In genomic region chr6:63576147-63576772, GRCh38 we compare ENCODE assay signal across 22 cellular contexts. TPM values are rescaled to one million over a fixed set of nuclear protein-coding genes. Genes with fewer than 3 reads are reported as not detected.
DNase-seq lines count a peak whose midpoint lies in the region; TF ChIP-seq lines count a peak whose summit lies in the region.
"Had no signal": no experiment of that assay in that cellular context is flagged by ENCODE, and none has a peak within 500 bp of the region (broad histone marks: within the 10 kb centered on the region; RNA-seq: fewer than 3 reads in every experiment).

No MANE protein-coding gene starts in this region.

- in situ Hi-C loops in mammary epithelial cell (cut with MboI; ENCODE audit: low sequenced_read_pairs in 2 of 2): no loop called here

- 86% methylated on average over 3 of the region's 3 CpGs for WGBS in mammary epithelial cell (ENCODE audit: low coverage, missing lambda C conversion rate)

- H3K4me3 ChIP-seq in mammary epithelial cell (replicated peaks in 1 of 3; ENCODE audit: insufficient read depth in 1 of 3, low read depth in 2 of 3, low read length in 3 of 3) (peak overlapping the region in 1 of 3 experiments; percentile 3), neural cell (ENCODE audit: low read length) (peak overlapping the region; percentile 55)
- H3K4me3 ChIP-seq: ascending aorta, prostate gland, spleen, vagina had no signal

- TF ChIP-seq EP300 in neural cell (conservative IDR thresholded peaks at IDR 0.05; ENCODE audit: poor library complexity, severe bottlenecking): no peak

- DNase-seq in HFFc6: no peak
- no peak for DNase-seq in mammary epithelial cell
- no peak for DNase-seq in OCI-M2 (lab: John Stamatoyannopoulos, UW; ENCODE audit: unreplicated experiment)
- DNase-seq in DMS79 treated with DMSO at 0.1 percent for 48 hours (lab: John Stamatoyannopoulos, UW): no peak
- DNase-seq in activated T-cell treated with anti-CD3 and anti-CD28 coated beads, Interleukin-2, amount 50 U/mL, for 1 hour: no peak
- DNase-seq in hepatic stellate cell (ENCODE audit: low spot score): no peak
- DNase-seq: activated CD4-positive, alpha-beta T cell treated with anti-CD3 and anti-CD28 coated beads, Interleukin-2, amount 50 U/mL, for 1 hour; activated CD8-positive, alpha-beta memory T cell treated with anti-CD3 and anti-CD28 coated beads, Interleukin-2, amount 50 U/mL, for 4 hours; activated gamma-delta T cell treated with Interleukin-2 at 50 U/mL for 16 hours; CD8-positive, alpha-beta memory T cell; effector memory CD8-positive, alpha-beta T cell; lower lobe of right lung; NCI-H1092 treated with DMSO at 0.1 percent for 48 hours; NCI-H2081; NCI-H510A; spleen; stimulated activated CD8-positive, alpha-beta memory T cell treated with anti-CD3 and anti-CD28 coated beads, Interleukin-4, amount 100 ng/mL, for 48 hours had no signal

- H3K4me1 Mint-ChIP-seq in HFFc6 (ENCODE audit: low read depth): peaks cover 38% of the 10 kb centered on the region

- BruUV-seq in mammary epithelial cell (replicated peaks; lab: Mats Ljungman, UMichigan): no TSS peak

- H3K27me3 ChIP-seq in mammary epithelial cell (ENCODE audit: insufficient read depth, low read length) (no peaks in the 10 kb centered on the region), neural cell (ENCODE audit: insufficient read depth, low read depth, low read length) (no peaks in the 10 kb centered on the region)
- H3K27me3 ChIP-seq: ascending aorta, spleen, vagina had no signal

- H3K9me3 ChIP-seq in mammary epithelial cell (replicated peaks; ENCODE audit: insufficient read depth, low read length) (no peaks in the 10 kb centered on the region), neural cell (ENCODE audit: low read length) (no peaks in the 10 kb centered on the region)
- H3K9me3 ChIP-seq: ascending aorta, lower lobe of right lung, prostate gland, spleen, vagina had no signal

- H3K36me3 ChIP-seq in mammary epithelial cell (ENCODE audit: insufficient read depth, low read length): peaks cover 45% of the 10 kb centered on the region
- H3K36me3 ChIP-seq in neural cell (ENCODE audit: insufficient read depth, low read length): peaks cover 31% of the 10 kb centered on the region

- H3K27ac Mint-ChIP-seq in HFFc6: no peak overlapping the region
- H3K27ac Mint-ChIP-seq: effector memory CD8-positive, alpha-beta T cell had no signal

- H3K9me2 ChIP-seq in neural cell (ENCODE audit: insufficient read depth, low read length): no peaks in the 10 kb centered on the region

- H4K20me1 ChIP-seq in mammary epithelial cell (ENCODE audit: insufficient read depth, low read length): peaks cover 15% of the 10 kb centered on the region
- H4K20me1 ChIP-seq in neural cell (ENCODE audit: insufficient read depth): peaks cover 20% of the 10 kb centered on the region

- peaks cover 6% of the 10 kb centered on the region for H3F3A ChIP-seq in neural cell (ENCODE audit: insufficient read depth, low read length, poor library complexity, severe bottlenecking)

- CTCF ChIA-PET in mammary epithelial cell (lab: Charles Lee; ENCODE audit: low non-redundant PET): interaction anchor here (0.9 kb wide), 1 partner anchor 22 kb away, joined by 7 read pairs; no protein-coding TSS in a partner anchor

- H3K4me2 ChIP-seq in mammary epithelial cell (ENCODE audit: insufficient read depth, low read depth, low read length) (peak overlapping the region; percentile 95), neural cell (ENCODE audit: low read length) (peak overlapping the region; percentile 69)

- H3K27ac ChIP-seq in 22Rv1 (0 out of 2 replicates have a peak overlapping the region, but pooled peaks have one; percentile 5), mammary epithelial cell (ENCODE audit: insufficient read depth, low read depth, low read length) (no peak overlapping the region), neural cell (ENCODE audit: low read length) (no peak overlapping the region)
- H3K27ac ChIP-seq: ascending aorta, lower lobe of right lung, prostate gland, spleen, vagina had no signal

- H2AFZ ChIP-seq in mammary epithelial cell (ENCODE audit: low read depth, low read length) (no peak overlapping the region), neural cell (ENCODE audit: low read depth, low read length) (no peak overlapping the region)

- TF ChIP-seq CTCF in 22Rv1 (IDR thresholded peaks at IDR 0.05) (no peak), HFFc6 (IDR thresholded peaks at IDR 0.05) (no peak), mammary epithelial cell (conservative IDR thresholded peaks at IDR 0.05 in 1 of 2, IDR thresholded peaks at IDR 0.05 in 1 of 2; ENCODE audit: extremely low read depth in 1 of 2, insufficient read depth in 1 of 2, low read depth in 1 of 2, low read length in 2 of 2) (no peak), neural cell (IDR thresholded peaks at IDR 0.05; ENCODE audit: poor library complexity, severe bottlenecking) (no peak)

- H3K36me3 Mint-ChIP-seq in HFFc6 (ENCODE audit: low read depth): peaks cover 46% of the 10 kb centered on the region

- H3K9me3 Mint-ChIP-seq in HFFc6: peaks cover 4% of the 10 kb centered on the region; the same call in 1 of the 2 replicates
- H3K9me3 Mint-ChIP-seq: CD8-positive, alpha-beta memory T cell; effector memory CD8-positive, alpha-beta T cell had no signal

- H3K4me3 Mint-ChIP-seq in HFFc6: peak overlapping the region; percentile 49
- H3K4me3 Mint-ChIP-seq: effector memory CD8-positive, alpha-beta T cell had no signal

- H3K79me2 ChIP-seq in mammary epithelial cell (ENCODE audit: insufficient read depth, low read length) (peaks cover 81% of the 10 kb centered on the region), neural cell (replicated peaks; ENCODE audit: insufficient read depth, low read length) (peaks cover 70% of the 10 kb centered on the region)

- H3K27me3 Mint-ChIP-seq in HFFc6 (ENCODE audit: insufficient read depth): peaks cover 4% of the 10 kb centered on the region; the same call in 1 of the 2 replicates
- H3K27me3 Mint-ChIP-seq: effector memory CD8-positive, alpha-beta T cell had no signal

- dilution Hi-C loops in mammary epithelial cell (cut with HindIII; ENCODE audit: low sequenced_read_pairs): no loop called here

- TF ChIP-seq RAD21 in neural cell (conservative IDR thresholded peaks at IDR 0.05): no peak

- H3K4me1 ChIP-seq in mammary epithelial cell (ENCODE audit: insufficient read depth, low read length): peaks cover 13% of the 10 kb centered on the region
- H3K4me1 ChIP-seq: prostate gland had no signal

- intact Hi-C loops in mammary epithelial cell (cut with micrococcal nuclease): no loop called here

- no peak overlapping the region for H3K9ac ChIP-seq in mammary epithelial cell (ENCODE audit: insufficient read depth, low read length)
- H3K9ac ChIP-seq in neural cell (ENCODE audit: low read length): no peak overlapping the region

TF ChIP-seq in neural cell, 6 proteins besides CTCF, POLR2A, EP300 and RAD21:
- TF ChIP-seq POLR2AphosphoS5 (IDR thresholded peaks at IDR 0.05) (no peak), MXI1 (conservative IDR thresholded peaks at IDR 0.05; ENCODE audit: poor library complexity, severe bottlenecking) (no peak), TAF1 (IDR thresholded peaks at IDR 0.05; ENCODE audit: low read depth) (no peak), SMC3 (conservative IDR thresholded peaks at IDR 0.05; ENCODE audit: poor library complexity) (no peak)
TF ChIP-seq in neural cell: peak in this region for 0.

RNA-seq across cellular contexts. Expression of gene PTP4A1, which starts 4.0 kb away (rescaled TPM):
- total RNA-seq in HFFc6 (2021; fragmentation: NEBNext Ultra II Directional; extraction: Animal tissue kit (Norgen Biotek cat#: 25700)): 100 to 1,000 TPM in 3 of 6 experiments, 10 to 100 TPM in 3; 86.1 to 109 (median 98.0) TPM
- total RNA-seq in mammary epithelial cell: 100 to 1,000 TPM in 1 of 2 donors, 10 to 100 TPM in 1; 90.2 to 175 TPM
- polyA plus RNA-seq in mammary epithelial cell (42.2 TPM), neural cell (51.5 and 57.6 TPM in 2 replicates)
- polyA minus RNA-seq in mammary epithelial cell (130 TPM), neural cell (98.4 and 136 TPM in 2 replicates)

RNA-seq across cellular contexts. Expression of gene PHF3, which starts 59.3 kb away (rescaled TPM):
- 10 to 100 TPM; 22.4 to 27.8 (median 26.2) TPM for total RNA-seq in HFFc6 (2021; fragmentation: NEBNext Ultra II Directional; extraction: Animal tissue kit (Norgen Biotek cat#: 25700))
- total RNA-seq in mammary epithelial cell: 10 to 100 TPM; 35.2 to 41.5 TPM
- polyA plus RNA-seq in mammary epithelial cell (8.3 TPM), neural cell (20.9 and 21.1 TPM in 2 replicates)
- polyA minus RNA-seq in mammary epithelial cell (19.4 TPM), neural cell (174 and 214 TPM in 2 replicates)
